Comparison of ENCODE assay signal across 1 cellular context in genomic region chr1:110338200-110339039, GRCh38.
A peak's percentile ranks its signal among the peaks of the same experiment; 100 is the strongest.
TF ChIP-seq lines count a peak whose summit lies in the region.

No MANE protein-coding gene starts in this region.

TF ChIP-seq in HepG2, 621 proteins besides CTCF, POLR2A, EP300 and RAD21 (continued from another document and continues in another):
- TF ChIP-seq MNT (IDR thresholded peaks at IDR 0.05) (peak; percentile 66), CCDC6 (CRISPR knock-in tag; IDR thresholded peaks at IDR 0.05) (no peak; the same call in none of the 2 replicates), ZFAT (CRISPR knock-in tag; conservative IDR thresholded peaks at IDR 0.05) (no peak), FUBP1 (CRISPR knock-in tag; IDR thresholded peaks at IDR 0.05; ENCODE audit: borderline replicate concordance) (peak; percentile 84; the same call in 1 of the 2 replicates), MLLT10 (CRISPR knock-in tag; IDR thresholded peaks at IDR 0.05) (no peak), SRSF9 (IDR thresholded peaks at IDR 0.05; ENCODE audit: borderline replicate concordance, insufficient read depth, low read depth, low read length, poor library complexity, severe bottlenecking) (no peak), HNF1A (IDR thresholded peaks at IDR 0.05; ENCODE audit: low read depth) (no peak), HNF1A (CRISPR knock-in tag; IDR thresholded peaks at IDR 0.05; ENCODE audit: borderline replicate concordance) (peak; percentile 32; the same call in 1 of the 2 replicates), PAX8 (CRISPR knock-in tag; IDR thresholded peaks at IDR 0.05; ENCODE audit: borderline replicate concordance) (no peak), NCOA5 (CRISPR knock-in tag; IDR thresholded peaks at IDR 0.05) (no peak), FLYWCH1 (CRISPR knock-in tag; IDR thresholded peaks at IDR 0.05) (no peak), ATM (IDR thresholded peaks at IDR 0.05; ENCODE audit: borderline replicate concordance) (no peak), ZNF276 (CRISPR knock-in tag; IDR thresholded peaks at IDR 0.05; ENCODE audit: low read depth) (no peak; the same call in 1 of the 2 replicates), ZBTB20 (CRISPR knock-in tag; IDR thresholded peaks at IDR 0.05; ENCODE audit: borderline replicate concordance, low read depth) (peak; percentile 69; the same call in 1 of the 2 replicates), ZNF260 (CRISPR knock-in tag; IDR thresholded peaks at IDR 0.05; ENCODE audit: borderline replicate concordance, low read depth) (no peak), ETV5 (CRISPR knock-in tag; IDR thresholded peaks at IDR 0.05; ENCODE audit: borderline replicate concordance) (peak; percentile 37; the same call in 1 of the 2 replicates), PCBP2 (optimal IDR thresholded peaks at IDR 0.05; ENCODE audit: low read depth, low read length, poor library complexity, severe bottlenecking) (no peak), GZF1 (CRISPR knock-in tag; IDR thresholded peaks at IDR 0.05) (no peak; the same call in 1 of the 2 replicates), PRMT3 (CRISPR knock-in tag; IDR thresholded peaks at IDR 0.05; ENCODE audit: borderline replicate concordance, low read depth) (no peak), RFX1 (IDR thresholded peaks at IDR 0.05) (no peak; the same call in 1 of the 2 replicates), MXD4 (CRISPR knock-in tag; IDR thresholded peaks at IDR 0.05) (peak; percentile 67; the same call in 1 of the 2 replicates), CREB3 (CRISPR knock-in tag; IDR thresholded peaks at IDR 0.05) (no peak; the same call in 1 of the 2 replicates), LBX2 (CRISPR knock-in tag; IDR thresholded peaks at IDR 0.05; ENCODE audit: borderline replicate concordance) (no peak), CHD4 (IDR thresholded peaks at IDR 0.05; ENCODE audit: borderline replicate concordance, low read length) (no peak), ZFP91 (CRISPR knock-in tag; IDR thresholded peaks at IDR 0.05; ENCODE audit: borderline replicate concordance) (peak; percentile 100), ZNF556 (CRISPR knock-in tag; IDR thresholded peaks at IDR 0.05; ENCODE audit: borderline replicate concordance) (peak; percentile 59; the same call in 1 of the 2 replicates), KLF12 (CRISPR knock-in tag; IDR thresholded peaks at IDR 0.05; ENCODE audit: borderline replicate concordance) (no peak), RXRA (CRISPR knock-in tag; IDR thresholded peaks at IDR 0.05) (peak; percentile 91), ZNF431 (CRISPR knock-in tag; IDR thresholded peaks at IDR 0.05; ENCODE audit: borderline replicate concordance, low read depth) (peak; percentile 56; the same call in 1 of the 2 replicates), ZBTB14 (CRISPR knock-in tag; IDR thresholded peaks at IDR 0.05) (peak; percentile 59; the same call in 1 of the 2 replicates), NFRKB (IDR thresholded peaks at IDR 0.05) (no peak), TEAD3 (CRISPR knock-in tag; optimal IDR thresholded peaks at IDR 0.05; ENCODE audit: borderline replicate concordance) (peak; percentile 14), ZNF205 (CRISPR knock-in tag; IDR thresholded peaks at IDR 0.05) (peak; percentile 74; the same call in 1 of the 2 replicates), ZBTB4 (CRISPR knock-in tag; IDR thresholded peaks at IDR 0.05; ENCODE audit: borderline replicate concordance) (no peak), ZBTB10 (CRISPR knock-in tag; IDR thresholded peaks at IDR 0.05; ENCODE audit: borderline replicate concordance) (peak; percentile 42; the same call in 1 of the 2 replicates)
